In genomic region chr9:75996726-75997125, GRCh38 we compare ENCODE assay signal across 29 cellular contexts.
DNase-seq lines count a peak whose midpoint lies in the region; ATAC-seq and TF ChIP-seq lines count a peak whose summit lies in the region.
"Had no signal": no experiment of that assay in that cellular context is flagged by ENCODE, and none has a peak within 500 bp of the region (broad histone marks: within the 10 kb centered on the region; RNA-seq: fewer than 3 reads in every experiment).

No MANE protein-coding gene starts in this region.

- DNase-seq in Caki2 (ENCODE audit: low read depth): peak; percentile 54
- no peak for DNase-seq in RWPE2 (ENCODE audit: low spot score)
- peak; percentile 44 for DNase-seq in hepatocyte (ENCODE audit: low spot score)
- no peak for DNase-seq in naive thymus-derived CD4-positive, alpha-beta T cell
- DNase-seq in NCI-H345 (lab: John Stamatoyannopoulos, UW): no peak
- no peak for DNase-seq in activated effector memory CD4-positive, alpha-beta T cell treated with Interleukin-2 at 50 U/mL for 16 hours
- DNase-seq in putamen (ENCODE audit: low spot score): no peak
- DNase-seq: ACHN; activated CD8-positive, alpha-beta T cell treated with anti-CD3 and anti-CD28 coated beads for 36 hours; CD8-positive, alpha-beta memory T cell; central memory CD4-positive, alpha-beta T cell; DMS153; effector memory CD8-positive, alpha-beta T cell; foreskin melanocyte; H7; left cardiac atrium; MV-4-11; NCI-H1436; NCI-H2081; NCI-H2227 treated with DMSO at 0.1 percent for 48 hours; NCI-H69; Peyer's patch; stimulated activated CD4-positive, alpha-beta T cell treated with anti-CD3 and anti-CD28 coated beads, Interleukin-4, amount 100 ng/mL, for 24 hours; thyroid gland had no signal

- H3K4me3 Mint-ChIP-seq in naive thymus-derived CD4-positive, alpha-beta T cell: peak overlapping the region in 2 of 10 donors; percentile 3 to 52
- H3K4me3 Mint-ChIP-seq: activated CD8-positive, alpha-beta T cell treated with anti-CD3 and anti-CD28 coated beads for 36 hours; activated T-helper 17 cell treated with anti-CD3 and anti-CD28 coated beads, Interleukin-2, amount 50 U/mL, for 72 hours; B cell; CD8-positive, alpha-beta memory T cell; effector memory CD8-positive, alpha-beta T cell had no signal

- intact Hi-C loops in naive thymus-derived CD4-positive, alpha-beta T cell (cut with micrococcal nuclease): no loop called here

- no peaks in the 10 kb centered on the region for H3K27me3 Mint-ChIP-seq in naive thymus-derived CD4-positive, alpha-beta T cell
- H3K27me3 Mint-ChIP-seq: activated CD8-positive, alpha-beta T cell treated with anti-CD3 and anti-CD28 coated beads for 36 hours; activated T-helper 17 cell treated with anti-CD3 and anti-CD28 coated beads, Interleukin-2, amount 50 U/mL, for 72 hours; CD8-positive, alpha-beta memory T cell; effector memory CD8-positive, alpha-beta T cell had no signal

- in situ Hi-C loops in Caki2 (cut with HindIII; ENCODE audit: low pct_unique_long_range_greater_than_20kb, low sequenced_read_pairs): no loop called here

- H3K36me3 Mint-ChIP-seq in naive thymus-derived CD4-positive, alpha-beta T cell: peaks cover 9 to 42% (median 41%) of the 10 kb centered on the region in 5 donors

- no peak overlapping the region for H3K4me3 ChIP-seq in RWPE2 (ENCODE audit: severe bottlenecking)
- no peak overlapping the region for H3K4me3 ChIP-seq in hepatocyte
- H3K4me3 ChIP-seq in naive thymus-derived CD4-positive, alpha-beta T cell (ENCODE audit: low read length): no peak overlapping the region
- H3K4me3 ChIP-seq: Peyer's patch, thyroid gland had no signal

- H3K27me3 ChIP-seq in RWPE2 (ENCODE audit: insufficient read depth, poor library complexity, severe bottlenecking) (no peaks in the 10 kb centered on the region), hepatocyte (no peaks in the 10 kb centered on the region)
- H3K27me3 ChIP-seq in naive thymus-derived CD4-positive, alpha-beta T cell (ENCODE audit: control insufficient read depth in 2 of 2, insufficient read depth in 2 of 2, low read length in 2 of 2): no peaks in the 10 kb centered on the region
- H3K27me3 ChIP-seq: neutrophil, Peyer's patch, thyroid gland had no signal

- ATAC-seq in RWPE2 (ENCODE audit: low read depth): peak; percentile 23; the same call in 1 of the 3 replicates
- no peak for ATAC-seq in naive thymus-derived CD4-positive, alpha-beta T cell
- no peak for ATAC-seq in HG03280 (IDR thresholded peaks at IDR 0.05; ENCODE audit: unreplicated experiment)
- ATAC-seq: activated CD8-positive, alpha-beta T cell treated with anti-CD3 and anti-CD28 coated beads for 36 hours; activated naive CD4-positive, alpha-beta T cell treated with anti-CD3 and anti-CD28 coated beads, Interleukin-2, amount 50 U/mL, for 72 hours; activated T-helper 17 cell treated with anti-CD3 and anti-CD28 coated beads, Interleukin-2, amount 50 U/mL, for 72 hours; effector memory CD8-positive, alpha-beta T cell; left cardiac atrium had no signal

- H3K79me2 ChIP-seq in hepatocyte: peaks cover 44% of the 10 kb centered on the region

- POLR2A ChIA-PET in naive thymus-derived CD4-positive, alpha-beta T cell (lab: Charles Lee): no interaction called here

- H3K9me2 ChIP-seq in hepatocyte (replicated peaks; ENCODE audit: insufficient read depth): no peaks in the 10 kb centered on the region

- CTCF ChIA-PET in naive thymus-derived CD4-positive, alpha-beta T cell (lab: Charles Lee): interaction anchor here (0.6 kb wide), 2 partner anchors 13 to 65 kb away, joined by 3 to 7 read pairs; no protein-coding TSS in a partner anchor

- peak overlapping the region; percentile 14 for H3K4me2 ChIP-seq in hepatocyte

- TF ChIP-seq CTCF in RWPE2 (IDR thresholded peaks at IDR 0.05; ENCODE audit: poor library complexity, severe bottlenecking) (no peak), hepatocyte (IDR thresholded peaks at IDR 0.05; ENCODE audit: poor library complexity) (no peak)

- H3K27ac ChIP-seq in RWPE2 (ENCODE audit: poor library complexity, severe bottlenecking): no peak overlapping the region
- H3K27ac ChIP-seq in hepatocyte: peak overlapping the region; percentile 87
- no peak overlapping the region for H3K27ac ChIP-seq in naive thymus-derived CD4-positive, alpha-beta T cell (ENCODE audit: low read depth, low read length)
- H3K27ac ChIP-seq: neutrophil, thyroid gland had no signal

- H3K36me3 ChIP-seq in RWPE2 (ENCODE audit: low read depth): no peaks in the 10 kb centered on the region
- H3K36me3 ChIP-seq in hepatocyte (replicated peaks; ENCODE audit: insufficient read depth, low read depth): no peaks in the 10 kb centered on the region
- no peaks in the 10 kb centered on the region for H3K36me3 ChIP-seq in naive thymus-derived CD4-positive, alpha-beta T cell (ENCODE audit: control insufficient read depth in 2 of 3, insufficient read depth in 3 of 3, low read length in 3 of 3)
- H3K36me3 ChIP-seq: neutrophil, Peyer's patch, thyroid gland had no signal

- H3K9me3 ChIP-seq in RWPE2 (ENCODE audit: severe bottlenecking): no peaks in the 10 kb centered on the region
- H3K9me3 ChIP-seq in hepatocyte (ENCODE audit: low read depth): no peaks in the 10 kb centered on the region
- no peaks in the 10 kb centered on the region for H3K9me3 ChIP-seq in naive thymus-derived CD4-positive, alpha-beta T cell (ENCODE audit: control insufficient read depth in 2 of 3, low read length in 3 of 3)
- H3K9me3 ChIP-seq: neutrophil, Peyer's patch, thyroid gland had no signal

- H3K27ac Mint-ChIP-seq in naive thymus-derived CD4-positive, alpha-beta T cell: peak overlapping the region in 6 of 9 donors; percentile 1 to 90 (median 67)
- H3K27ac Mint-ChIP-seq: activated CD8-positive, alpha-beta T cell treated with anti-CD3 and anti-CD28 coated beads for 36 hours; activated naive CD4-positive, alpha-beta T cell treated with anti-CD3 and anti-CD28 coated beads, Interleukin-2, amount 50 U/mL, for 72 hours; activated T-helper 17 cell treated with anti-CD3 and anti-CD28 coated beads, Interleukin-2, amount 50 U/mL, for 72 hours; B cell; CD8-positive, alpha-beta memory T cell; effector memory CD8-positive, alpha-beta T cell had no signal

- peaks cover 0 to 83% (median 65%) of the 10 kb centered on the region in 7 donors for H3K4me1 Mint-ChIP-seq in naive thymus-derived CD4-positive, alpha-beta T cell
- H3K4me1 Mint-ChIP-seq: B cell had no signal

- H3K4me1 ChIP-seq in RWPE2 (ENCODE audit: insufficient read depth, poor library complexity, severe bottlenecking) (peaks cover 24% of the 10 kb centered on the region), hepatocyte (ENCODE audit: insufficient read depth) (peaks cover 20% of the 10 kb centered on the region)
- H3K4me1 ChIP-seq in naive thymus-derived CD4-positive, alpha-beta T cell (ENCODE audit: control insufficient read depth in 2 of 2, insufficient read depth in 2 of 2, low read length in 2 of 2): peaks cover 0 to 9% of the 10 kb centered on the region in 2 donors

- no peaks in the 10 kb centered on the region for H4K20me1 ChIP-seq in hepatocyte (ENCODE audit: insufficient read depth, poor library complexity, severe bottlenecking)

- no peak overlapping the region for H2AFZ ChIP-seq in hepatocyte

- H3K9me3 Mint-ChIP-seq in naive thymus-derived CD4-positive, alpha-beta T cell: peaks cover 0 to 10% (median 0%) of the 10 kb centered on the region in 11 donors
- H3K9me3 Mint-ChIP-seq: activated CD8-positive, alpha-beta T cell treated with anti-CD3 and anti-CD28 coated beads for 36 hours; activated T-helper 17 cell treated with anti-CD3 and anti-CD28 coated beads, Interleukin-2, amount 50 U/mL, for 72 hours had no signal

Comparison
In these comparisons a context has a peak if more than half of its experiments do, and no peak if none do; other contexts are left out.
1. DNase-seq: peak in Caki2 (single experiment) and hepatocyte (single experiment); none in RWPE2 (single experiment), naive thymus-derived CD4-positive, alpha-beta T cell (0 of 9), NCI-H345 (single experiment), activated effector memory CD4-positive, alpha-beta T cell treated with Interleukin-2 at 50 U/mL for 16 hours (single experiment) and putamen (single experiment).